15 cellular contexts compared by ENCODE assay signal in genomic region chr10:132109341-132110072, GRCh38. TPM values are rescaled to one million over a fixed set of nuclear protein-coding genes. Genes with fewer than 3 reads are reported as not detected.
A peak's percentile ranks its signal among the peaks of the same experiment; 100 is the strongest.
DNase-seq lines count a peak whose midpoint lies in the region; ATAC-seq and TF ChIP-seq lines count a peak whose summit lies in the region.
"Had no signal": no experiment of that assay in that cellular context is flagged by ENCODE, and none has a peak within 500 bp of the region (broad histone marks: within the 10 kb centered on the region; RNA-seq: fewer than 3 reads in every experiment).

No MANE protein-coding gene starts in this region.

- TF ChIP-seq CTCF in natural killer cell (IDR thresholded peaks at IDR 0.05) (no peak), WTC11 (IDR thresholded peaks at IDR 0.05) (no peak)

- H3K9ac ChIP-seq in mesenchymal stem cell (ENCODE audit: low read length), result no peak overlapping the region

- H3K9me3 Mint-ChIP-seq in natural killer cell, result no peaks in the 10 kb centered on the region
- H3K9me3 Mint-ChIP-seq in natural killer cell treated with Interleukin-12 subunit alpha and Interleukin-12 subunit beta and Interleukin-15 and Interleukin-18, amount 100 ng/mL, for 72 hours, result no peaks in the 10 kb centered on the region
- no peaks in the 10 kb centered on the region for H3K9me3 Mint-ChIP-seq in WTC11
- H3K9me3 Mint-ChIP-seq: stimulated activated effector memory CD8-positive, alpha-beta T cell treated with anti-CD3 and anti-CD28 coated beads, Interleukin-12 subunit alpha, Interleukin-12 subunit beta, amount 100 ng/mL, for 72 hours had no signal

- ATAC-seq in natural killer cell, result no peak
- ATAC-seq in natural killer cell treated with Interleukin-12 subunit alpha and Interleukin-12 subunit beta and Interleukin-15 and Interleukin-18, amount 100 ng/mL, for 72 hours, result no peak
- no peak for ATAC-seq in WTC11
- ATAC-seq: left colon; stimulated activated effector memory CD8-positive, alpha-beta T cell treated with anti-CD3 and anti-CD28 coated beads, Interleukin-12 subunit alpha, Interleukin-12 subunit beta, amount 100 ng/mL, for 72 hours had no signal

- H3K4me1 ChIP-seq in mesenchymal stem cell (ENCODE audit: control insufficient read depth, insufficient read depth, low read depth, low read length), result no peaks in the 10 kb centered on the region

- H3K4me3 ChIP-seq in mesenchymal stem cell (ENCODE audit: insufficient read depth in 1 of 2, low read depth in 1 of 2, low read length in 2 of 2), result no peak overlapping the region

- H3K27ac ChIP-seq in mesenchymal stem cell (ENCODE audit: low read length, poor library complexity, severe bottlenecking), result no peak overlapping the region

- no peak overlapping the region for H3K4ac ChIP-seq in mesenchymal stem cell (ENCODE audit: low read depth in 1 of 2, low read length in 2 of 2)

- no peak overlapping the region for H2BK5ac ChIP-seq in mesenchymal stem cell (ENCODE audit: low read depth, low read length, poor library complexity, severe bottlenecking)

- H3K18ac ChIP-seq in mesenchymal stem cell (ENCODE audit: low read depth in 1 of 2, low read length in 2 of 2), result no peak overlapping the region

- no peaks in the 10 kb centered on the region for H3K4me1 Mint-ChIP-seq in natural killer cell
- no peaks in the 10 kb centered on the region for H3K4me1 Mint-ChIP-seq in natural killer cell treated with Interleukin-12 subunit alpha and Interleukin-12 subunit beta and Interleukin-15 and Interleukin-18, amount 100 ng/mL, for 72 hours (ENCODE audit: low read depth in 2 of 2)
- H3K4me1 Mint-ChIP-seq in WTC11, result no peaks in the 10 kb centered on the region
- H3K4me1 Mint-ChIP-seq: stimulated activated effector memory CD8-positive, alpha-beta T cell treated with anti-CD3 and anti-CD28 coated beads, Interleukin-12 subunit alpha, Interleukin-12 subunit beta, amount 100 ng/mL, for 72 hours had no signal

- H3K36me3 ChIP-seq in mesenchymal stem cell (ENCODE audit: control insufficient read depth in 1 of 2, insufficient read depth in 2 of 2, low read depth in 1 of 2, low read length in 2 of 2), result no peaks in the 10 kb centered on the region

- DNase-seq in natural killer cell (peak; percentile 11), globus pallidus (ENCODE audit: low spot score) (peak; percentile 59), midbrain (lab: John Stamatoyannopoulos, UW) (peak; percentile 16), ureter (ENCODE audit: low spot score) (peak; percentile 40), mesenchymal stem cell (no peak), COLO668 (lab: John Stamatoyannopoulos, UW; ENCODE audit: unreplicated experiment) (no peak), WTC11 (ENCODE audit: low spot score) (no peak)
- DNase-seq in natural killer cell treated with Interleukin-12 subunit alpha and Interleukin-12 subunit beta and Interleukin-15 and Interleukin-18, amount 100 ng/mL, for 72 hours (ENCODE audit: low spot score), result no peak
- DNase-seq: activated naive CD4-positive, alpha-beta T cell treated with anti-CD3 and anti-CD28 coated beads, Interleukin-2, amount 50 U/mL, for 16 hours; caudate nucleus; DMS53; NCI-H2029; NCI-H748 treated with DMSO at 0.1 percent for 48 hours had no signal

- no peaks in the 10 kb centered on the region for H3K9me3 ChIP-seq in mesenchymal stem cell (ENCODE audit: control insufficient read depth, low read length)

- POLR2A ChIA-PET in WTC11 (lab: Charles Lee), result no interaction called here

- intact Hi-C loops in natural killer cell (cut with micrococcal nuclease), result no loop called here

- H2BK120ac ChIP-seq in mesenchymal stem cell (ENCODE audit: low read depth, low read length), result no peak overlapping the region

- H3K23ac ChIP-seq in mesenchymal stem cell (ENCODE audit: low read length in 2 of 2), result no peak overlapping the region

- no peak overlapping the region for H2AFZ ChIP-seq in mesenchymal stem cell (ENCODE audit: low read depth, low read length)

- H2BK15ac ChIP-seq in mesenchymal stem cell (ENCODE audit: low read depth, poor library complexity, severe bottlenecking), result no peak overlapping the region

- H3K4me3 Mint-ChIP-seq in natural killer cell (no peak overlapping the region), WTC11 (no peak overlapping the region)
- H3K4me3 Mint-ChIP-seq in natural killer cell treated with Interleukin-12 subunit alpha and Interleukin-12 subunit beta and Interleukin-15 and Interleukin-18, amount 100 ng/mL, for 72 hours, result no peak overlapping the region
- H3K4me3 Mint-ChIP-seq: stimulated activated effector memory CD8-positive, alpha-beta T cell treated with anti-CD3 and anti-CD28 coated beads, Interleukin-12 subunit alpha, Interleukin-12 subunit beta, amount 100 ng/mL, for 72 hours had no signal

- H3K36me3 Mint-ChIP-seq in natural killer cell, result no peaks in the 10 kb centered on the region
- no peaks in the 10 kb centered on the region for H3K36me3 Mint-ChIP-seq in natural killer cell treated with Interleukin-12 subunit alpha and Interleukin-12 subunit beta and Interleukin-15 and Interleukin-18, amount 100 ng/mL, for 72 hours
- H3K36me3 Mint-ChIP-seq in WTC11, result no peaks in the 10 kb centered on the region
- H3K36me3 Mint-ChIP-seq: stimulated activated effector memory CD8-positive, alpha-beta T cell treated with anti-CD3 and anti-CD28 coated beads, Interleukin-12 subunit alpha, Interleukin-12 subunit beta, amount 100 ng/mL, for 72 hours had no signal

- peaks cover 3 to 19% of the 10 kb centered on the region in 2 experiments for H3K27me3 ChIP-seq in mesenchymal stem cell (ENCODE audit: control insufficient read depth in 1 of 2, insufficient read depth in 1 of 2, low read length in 2 of 2)

- no peak overlapping the region for H4K91ac ChIP-seq in mesenchymal stem cell (ENCODE audit: low read length)

- CTCF ChIA-PET in WTC11 (lab: Charles Lee), result interaction anchor here (1.1 kb wide), 2 partner anchors 8 to 33 kb away, joined by 3 read pairs; no protein-coding TSS in a partner anchor

- no peaks in the 10 kb centered on the region for H3K27me3 Mint-ChIP-seq in natural killer cell (ENCODE audit: low read depth in 2 of 2)
- H3K27me3 Mint-ChIP-seq in natural killer cell treated with Interleukin-12 subunit alpha and Interleukin-12 subunit beta and Interleukin-15 and Interleukin-18, amount 100 ng/mL, for 72 hours, result peaks cover 0 to 3% of the 10 kb centered on the region in 2 donors
- no peaks in the 10 kb centered on the region for H3K27me3 Mint-ChIP-seq in WTC11 (ENCODE audit: low read depth)

- 89% methylated on average over 16 of the region's 18 CpGs for WGBS in mesenchymal stem cell

- H3K27ac Mint-ChIP-seq in natural killer cell (no peak overlapping the region), WTC11 (no peak overlapping the region)
- H3K27ac Mint-ChIP-seq in natural killer cell treated with Interleukin-12 subunit alpha and Interleukin-12 subunit beta and Interleukin-15 and Interleukin-18, amount 100 ng/mL, for 72 hours, result no peak overlapping the region
- H3K27ac Mint-ChIP-seq: stimulated activated effector memory CD8-positive, alpha-beta T cell treated with anti-CD3 and anti-CD28 coated beads, Interleukin-12 subunit alpha, Interleukin-12 subunit beta, amount 100 ng/mL, for 72 hours had no signal

- no peak overlapping the region for H2BK12ac ChIP-seq in mesenchymal stem cell (ENCODE audit: low read length in 2 of 2)

- no peak overlapping the region for H2AK5ac ChIP-seq in mesenchymal stem cell (ENCODE audit: low read length, severe bottlenecking)

- H3K4me2 ChIP-seq in mesenchymal stem cell (ENCODE audit: low read length, poor library complexity, severe bottlenecking), result no peak overlapping the region

- H3K79me1 ChIP-seq in mesenchymal stem cell (replicated peaks; ENCODE audit: low read length, poor library complexity, severe bottlenecking), result no peaks in the 10 kb centered on the region

- H4K8ac ChIP-seq in mesenchymal stem cell (ENCODE audit: low read length), result no peak overlapping the region

- no peak overlapping the region for H3K14ac ChIP-seq in mesenchymal stem cell (ENCODE audit: low read length in 2 of 2)

TF ChIP-seq in WTC11, 78 proteins besides CTCF, POLR2A, EP300 and RAD21 (continues in another document):
- TF ChIP-seq ZNF232 (CRISPR knock-in tag; IDR thresholded peaks at IDR 0.05) (no peak), E2F5 (CRISPR knock-in tag; IDR thresholded peaks at IDR 0.05) (no peak), IRF1 (CRISPR knock-in tag; IDR thresholded peaks at IDR 0.05) (no peak), FOXJ3 (CRISPR knock-in tag; IDR thresholded peaks at IDR 0.05; ENCODE audit: borderline replicate concordance) (no peak)

RNA-seq across cellular contexts. Expression of gene JAKMIP3, which starts 43.8 kb away (rescaled TPM):
- total RNA-seq in natural killer cell (under 1 TPM; 0.19 to 0.45 (median 0.20) TPM), ureter (1.1 TPM), WTC11 (2021) (1.2 to 1.7 TPM (median 1.4 TPM) in 3 replicates)
- total RNA-seq in natural killer cell treated with Interleukin-12 subunit alpha and Interleukin-12 subunit beta and Interleukin-15 and Interleukin-18, amount 100 ng/mL, for 72 hours, result under 1 TPM in 1 of 2 donors, not detected in 1; 0.05 TPM
- 0.03 TPM for polyA plus RNA-seq in mesenchymal stem cell (2013, experiment 1 of 2)
- 0.05 TPM for polyA plus RNA-seq in mesenchymal stem cell (2013, experiment 2 of 2)

Comparison
In these comparisons a context has a peak if more than half of its experiments do, and no peak if none do; other contexts are left out.
1. DNase-seq: peak in natural killer cell (single experiment), globus pallidus (single experiment), midbrain (single experiment) and ureter (single experiment); none in natural killer cell treated with Interleukin-12 subunit alpha and Interleukin-12 subunit beta and Interleukin-15 and Interleukin-18, amount 100 ng/mL, for 72 hours (single experiment), mesenchymal stem cell (single experiment), COLO668 (single experiment) and WTC11 (single experiment).